13 cellular contexts compared by ENCODE assay signal in the genomic region with DNA sequence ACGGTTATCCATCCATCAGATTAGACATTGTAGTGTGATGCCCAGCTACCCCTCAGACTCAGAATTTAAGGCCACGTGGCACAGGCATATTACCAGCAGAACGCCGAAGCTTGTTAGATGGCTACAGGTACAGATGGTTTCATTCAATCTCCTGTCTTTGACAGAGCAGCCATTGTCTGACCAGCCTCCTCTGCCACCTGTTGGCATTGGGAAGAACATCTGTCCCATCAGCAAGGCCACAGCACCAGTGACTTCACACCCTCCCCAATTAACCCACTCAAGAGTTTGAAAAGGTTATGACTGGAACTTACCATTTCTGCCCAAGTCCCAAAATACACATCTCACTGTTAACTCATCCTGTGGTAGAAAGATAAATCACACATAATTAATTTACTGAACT. TPM values are rescaled to one million over a fixed set of nuclear protein-coding genes. Genes with fewer than 3 reads are reported as not detected.
DNase-seq lines count a peak whose midpoint lies in the region; ATAC-seq, FAIRE-seq and TF ChIP-seq lines count a peak whose summit lies in the region.
"Had no signal": no experiment of that assay in that cellular context is flagged by ENCODE, and none has a peak within 500 bp of the region (broad histone marks: within the 10 kb centered on the region; RNA-seq: fewer than 3 reads in every experiment).

No MANE protein-coding gene starts in this region.

- no peak for FAIRE-seq in A549 (lab: Jason Lieb, UNC)
- FAIRE-seq: islet of Langerhans had no signal

- TF ChIP-seq EP300 in A549 (IDR thresholded peaks at IDR 0.05): no peak

- peak; percentile 40 to 56; a peak in 4 of 5 replicates for TF ChIP-seq RAD21 in A549 (conservative IDR thresholded peaks at IDR 0.05 in 1 of 2, IDR thresholded peaks at IDR 0.05 in 1 of 2)

- CTCF ChIA-PET in A549 (lab: Yijun Ruan, JAX): interaction anchor here (0.7 to 3.0 kb wide), 12 partner anchors 11 to 612 kb away, joined by 3 to 17 read pairs (median 4); a partner anchor contains a TSS

- no peaks in the 10 kb centered on the region for H3K36me3 ChIP-seq in brain microvascular endothelial cell (replicated peaks)

- TF ChIP-seq CTCF in A549 (IDR thresholded peaks at IDR 0.05) (peak; percentile 23; the same call in 2 of the 3 replicates), brain microvascular endothelial cell (IDR thresholded peaks at IDR 0.05; ENCODE audit: low read depth, low read length, missing control alignments) (peak; percentile 16)

- H3K27ac ChIP-seq in A549 (no peak overlapping the region), brain microvascular endothelial cell (no peak overlapping the region)
- H3K27ac ChIP-seq: body of pancreas, heart left ventricle had no signal

- no peaks in the 10 kb centered on the region for H3K4me1 ChIP-seq in A549
- H3K4me1 ChIP-seq: body of pancreas, heart left ventricle had no signal

- TF ChIP-seq POLR2A in A549 (IDR thresholded peaks at IDR 0.05; ENCODE audit: low read length): no peak

- POLR2A ChIA-PET in A549 (lab: Yijun Ruan, JAX): interaction anchor here (0.6 kb wide), 1 partner anchor 20 kb away, joined by 3 read pairs; no protein-coding TSS in a partner anchor

- 68% methylated on average over 4 of the region's 4 CpGs for WGBS in A549 (ENCODE audit: missing lambda C conversion rate)

- peak; percentile 65 to 70; a peak in 3 of 6 replicates for ATAC-seq in A549
- ATAC-seq in HG03342 (IDR thresholded peaks at IDR 0.05; ENCODE audit: unreplicated experiment): no peak
- ATAC-seq in GM18870 (IDR thresholded peaks at IDR 0.05; ENCODE audit: unreplicated experiment): no peak
- ATAC-seq: body of pancreas, heart left ventricle, T-helper 17 cell had no signal

- H3K9me3 ChIP-seq in A549: no peaks in the 10 kb centered on the region
- H3K9me3 ChIP-seq: body of pancreas, heart left ventricle had no signal

- DNase-seq in A549 (ENCODE audit: low read depth in 1 of 2, low spot score in 1 of 2): peak in 1 of 2 experiments; percentile 33
- peak; percentile 48 for DNase-seq in DMS53 (lab: John Stamatoyannopoulos, UW)
- peak; percentile 9 for DNase-seq in M059J (ENCODE audit: low read depth)
- DNase-seq in brain microvascular endothelial cell: no peak
- DNase-seq in NCI-H187 treated with DMSO at 0.1 percent for 48 hours (lab: John Stamatoyannopoulos, UW): no peak
- DNase-seq: body of pancreas, heart left ventricle, NCI-H1048, NCI-H446 treated with DMSO at 0.1 percent for 48 hours, T-helper 17 cell had no signal

- in situ Hi-C loops in brain microvascular endothelial cell (cut with HindIII; ENCODE audit: low pct_ligation_motif_present, low sequenced_read_pairs): no loop called here

- H3K4me2 ChIP-seq in A549: no peak overlapping the region

- H3K27me3 ChIP-seq in brain microvascular endothelial cell (replicated peaks): no peaks in the 10 kb centered on the region
- H3K27me3 ChIP-seq: body of pancreas, heart left ventricle had no signal

- H3K4me3 ChIP-seq in A549 (no peak overlapping the region), brain microvascular endothelial cell (ENCODE audit: low read depth, low read length) (no peak overlapping the region)
- H3K4me3 ChIP-seq: body of pancreas, heart left ventricle had no signal

TF ChIP-seq in A549, 52 proteins besides CTCF, POLR2A, EP300 and RAD21:
- TF ChIP-seq CHD4 (IDR thresholded peaks at IDR 0.05; ENCODE audit: borderline replicate concordance) (no peak), ZFP36 (IDR thresholded peaks at IDR 0.05; ENCODE audit: borderline replicate concordance, partially characterized antibody) (no peak), SMC3 (IDR thresholded peaks at IDR 0.05) (peak; percentile 37; the same call in 1 of the 3 replicates)
- TF ChIP-seq, protein P1, sequence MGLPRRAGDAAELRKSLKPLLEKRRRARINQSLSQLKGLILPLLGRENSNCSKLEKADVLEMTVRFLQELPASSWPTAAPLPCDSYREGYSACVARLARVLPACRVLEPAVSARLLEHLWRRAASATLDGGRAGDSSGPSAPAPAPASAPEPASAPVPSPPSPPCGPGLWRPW (IDR thresholded peaks at IDR 0.05): no peak

RNA-seq across cellular contexts. Expression of a gene that starts 22.0 kb away (rescaled TPM):
- 21.2 and 27.9 TPM in 2 replicates for polyA plus RNA-seq in A549 (2011; rRNA removed)
- 22.0 and 22.4 TPM in 2 replicates for polyA plus RNA-seq in A549 (2012; cell fraction: cytosol; rRNA removed)
- polyA plus RNA-seq in A549 (2012; cell fraction: nucleus; rRNA removed): 99.3 and 118 TPM in 2 replicates
- polyA plus RNA-seq in A549 (2017; fragmentation: RNase III; extraction: RNeasy Plus Mini Kit Qiagen cat#74134 plus additional on column Dnase treatment): 14.0 to 16.3 TPM (median 16.1 TPM) in 3 replicates
- 37.0 and 45.6 TPM in 2 replicates for polyA minus RNA-seq in A549 (2011; rRNA and poly(A)+ RNA removed)
- total RNA-seq in M059J (2014; rRNA removed; shearing (Covaris generic)): 3.1 and 8.3 TPM in 2 replicates

Comparison
In these comparisons a context has a peak if more than half of its experiments do, and no peak if none do; other contexts are left out.
1. ATAC-seq: peak in A549 (2 of 2); none in HG03342 (single experiment) and GM18870 (single experiment).
2. DNase-seq: peak in DMS53 (single experiment) and M059J (single experiment); none in brain microvascular endothelial cell (single experiment) and NCI-H187 treated with DMSO at 0.1 percent for 48 hours (single experiment).